ENCODE assay signal across 8 cellular contexts in genomic region chr16:58024673-58025350, GRCh38. TPM values are rescaled to one million over a fixed set of nuclear protein-coding genes. Genes with fewer than 3 reads are reported as not detected.
DNase-seq lines count a peak whose midpoint lies in the region; ATAC-seq and TF ChIP-seq lines count a peak whose summit lies in the region.

No MANE protein-coding gene starts in this region.

- peaks cover 14% of the 10 kb centered on the region for H3K36me3 Mint-ChIP-seq in stimulated activated effector memory CD8-positive, alpha-beta T cell treated with anti-CD3 and anti-CD28 coated beads, Interleukin-12 subunit alpha, Interleukin-12 subunit beta, amount 100 ng/mL, for 72 hours

- H3K4me3 ChIP-seq in LNCaP clone FGC (ENCODE audit: low read depth, low read length) (peak overlapping the region; percentile 85), ascending aorta (peak overlapping the region; percentile 74 to 82)

- DNase-seq in LNCaP clone FGC (ENCODE audit: low read depth) (no peak), ascending aorta (ENCODE audit: low spot score in 2 of 2) (no peak), islet precursor cell (peak; percentile 78), pons (ENCODE audit: low spot score) (no peak)
- DNase-seq in stimulated activated effector memory CD8-positive, alpha-beta T cell treated with anti-CD3 and anti-CD28 coated beads, Interleukin-12 subunit alpha, Interleukin-12 subunit beta, amount 100 ng/mL, for 72 hours (ENCODE audit: low spot score in 2 of 2): peak in 1 of 2 donors; percentile 57

- no peak for ATAC-seq in stimulated activated effector memory CD8-positive, alpha-beta T cell treated with anti-CD3 and anti-CD28 coated beads, Interleukin-12 subunit alpha, Interleukin-12 subunit beta, amount 100 ng/mL, for 72 hours
- ATAC-seq in HG03108 (IDR thresholded peaks at IDR 0.05; ENCODE audit: unreplicated experiment) (no peak), GM19023 (IDR thresholded peaks at IDR 0.05; ENCODE audit: unreplicated experiment) (no peak)

- peak overlapping the region; percentile 80 for H3K27ac Mint-ChIP-seq in stimulated activated effector memory CD8-positive, alpha-beta T cell treated with anti-CD3 and anti-CD28 coated beads, Interleukin-12 subunit alpha, Interleukin-12 subunit beta, amount 100 ng/mL, for 72 hours

- TF ChIP-seq CTCF in C4-2B (conservative IDR thresholded peaks at IDR 0.05): no peak
- no peak for TF ChIP-seq CTCF in LNCaP clone FGC (IDR thresholded peaks at IDR 0.05; ENCODE audit: control insufficient read depth, extremely low read depth, insufficient read depth)
- no peak for TF ChIP-seq CTCF in ascending aorta (IDR thresholded peaks at IDR 0.05)

- H3K4me3 Mint-ChIP-seq in stimulated activated effector memory CD8-positive, alpha-beta T cell treated with anti-CD3 and anti-CD28 coated beads, Interleukin-12 subunit alpha, Interleukin-12 subunit beta, amount 100 ng/mL, for 72 hours: peak overlapping the region; percentile 80

- H3K4me1 ChIP-seq in ascending aorta: peaks cover 7 to 18% of the 10 kb centered on the region in 2 donors

- H3K27ac ChIP-seq in C4-2B (peak overlapping the region; percentile 98), ascending aorta (peak overlapping the region in 1 of 2 donors; percentile 74)

- no peaks in the 10 kb centered on the region for H3K9me3 ChIP-seq in ascending aorta

- H3K27me3 ChIP-seq in ascending aorta: no peaks in the 10 kb centered on the region

- no peaks in the 10 kb centered on the region for H3K36me3 ChIP-seq in ascending aorta

- intact Hi-C loops in ascending aorta (cut with DNase I): loop anchor here (2.0 to 10.0 kb wide), 3 partner anchors 174 to 460 kb away; partner anchors contain the start of gene CSNK2A2

- H3K4me1 Mint-ChIP-seq in stimulated activated effector memory CD8-positive, alpha-beta T cell treated with anti-CD3 and anti-CD28 coated beads, Interleukin-12 subunit alpha, Interleukin-12 subunit beta, amount 100 ng/mL, for 72 hours: peaks cover 19% of the 10 kb centered on the region

- H3K9me3 Mint-ChIP-seq in stimulated activated effector memory CD8-positive, alpha-beta T cell treated with anti-CD3 and anti-CD28 coated beads, Interleukin-12 subunit alpha, Interleukin-12 subunit beta, amount 100 ng/mL, for 72 hours: no peaks in the 10 kb centered on the region

RNA-seq across cellular contexts. Expression of gene MMP15, which starts 0.7 kb away (rescaled TPM):
- total RNA-seq in ascending aorta: 14.9 TPM

RNA-seq across cellular contexts. Expression of gene USB1, which starts 23.6 kb away (rescaled TPM):
- total RNA-seq in ascending aorta: 133 TPM

RNA-seq across cellular contexts. Expression of gene ZNF319, which starts 24.3 kb away (rescaled TPM):
- 17.5 TPM for total RNA-seq in ascending aorta

RNA-seq across cellular contexts. Expression of gene CNGB1, which starts 53.9 kb away (rescaled TPM):
- total RNA-seq in ascending aorta: not detected
